In the genomic region with DNA sequence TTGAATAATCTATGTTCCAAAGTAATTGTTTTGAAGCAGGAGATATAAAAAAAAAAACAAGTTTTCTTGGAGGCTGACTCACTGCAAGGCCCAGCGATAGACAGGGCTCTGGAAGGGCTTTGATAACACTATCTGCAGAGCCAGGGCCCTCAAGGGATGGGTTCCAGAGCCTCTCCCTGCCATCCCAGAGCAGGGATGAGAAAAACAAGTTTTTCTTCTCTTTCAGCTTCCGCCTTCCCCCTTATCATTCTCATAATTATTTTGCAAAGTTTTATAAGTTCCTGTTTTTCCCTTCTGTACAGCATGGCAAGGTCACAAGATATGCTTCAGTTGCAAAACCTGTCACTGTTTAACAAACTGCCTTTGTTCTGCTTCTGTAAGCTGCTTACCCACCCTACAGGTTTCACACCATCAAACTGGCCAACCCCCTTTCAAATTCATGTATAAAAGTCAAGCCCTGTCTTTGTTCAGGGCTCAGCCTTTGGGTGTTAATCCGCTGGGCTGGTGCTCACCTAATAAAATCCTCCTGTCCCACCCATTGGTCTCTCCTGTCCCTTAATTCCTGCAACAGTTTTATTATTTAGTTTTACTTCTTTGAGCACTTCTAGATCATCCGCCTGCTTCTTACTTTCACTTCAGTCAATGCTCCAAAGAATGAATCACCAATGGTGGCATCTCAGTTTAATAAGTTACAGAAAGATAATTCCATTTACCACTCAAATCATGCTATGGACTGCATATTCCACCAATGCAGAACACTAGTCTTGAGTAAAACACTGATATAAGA, we compare ENCODE assay signal across 2 cellular contexts.
TF ChIP-seq lines count a peak whose summit lies in the region.

No MANE protein-coding gene starts in this region.

TF ChIP-seq in GM23338, 12 proteins besides CTCF, POLR2A, EP300 and RAD21 (continues in another document):
- no peak for TF ChIP-seq EZH2 (IDR thresholded peaks at IDR 0.05; ENCODE audit: low read depth, unreplicated experiment)
- TF ChIP-seq JUNB (IDR thresholded peaks at IDR 0.05; ENCODE audit: unreplicated experiment): no peak
- TF ChIP-seq, protein P1, sequence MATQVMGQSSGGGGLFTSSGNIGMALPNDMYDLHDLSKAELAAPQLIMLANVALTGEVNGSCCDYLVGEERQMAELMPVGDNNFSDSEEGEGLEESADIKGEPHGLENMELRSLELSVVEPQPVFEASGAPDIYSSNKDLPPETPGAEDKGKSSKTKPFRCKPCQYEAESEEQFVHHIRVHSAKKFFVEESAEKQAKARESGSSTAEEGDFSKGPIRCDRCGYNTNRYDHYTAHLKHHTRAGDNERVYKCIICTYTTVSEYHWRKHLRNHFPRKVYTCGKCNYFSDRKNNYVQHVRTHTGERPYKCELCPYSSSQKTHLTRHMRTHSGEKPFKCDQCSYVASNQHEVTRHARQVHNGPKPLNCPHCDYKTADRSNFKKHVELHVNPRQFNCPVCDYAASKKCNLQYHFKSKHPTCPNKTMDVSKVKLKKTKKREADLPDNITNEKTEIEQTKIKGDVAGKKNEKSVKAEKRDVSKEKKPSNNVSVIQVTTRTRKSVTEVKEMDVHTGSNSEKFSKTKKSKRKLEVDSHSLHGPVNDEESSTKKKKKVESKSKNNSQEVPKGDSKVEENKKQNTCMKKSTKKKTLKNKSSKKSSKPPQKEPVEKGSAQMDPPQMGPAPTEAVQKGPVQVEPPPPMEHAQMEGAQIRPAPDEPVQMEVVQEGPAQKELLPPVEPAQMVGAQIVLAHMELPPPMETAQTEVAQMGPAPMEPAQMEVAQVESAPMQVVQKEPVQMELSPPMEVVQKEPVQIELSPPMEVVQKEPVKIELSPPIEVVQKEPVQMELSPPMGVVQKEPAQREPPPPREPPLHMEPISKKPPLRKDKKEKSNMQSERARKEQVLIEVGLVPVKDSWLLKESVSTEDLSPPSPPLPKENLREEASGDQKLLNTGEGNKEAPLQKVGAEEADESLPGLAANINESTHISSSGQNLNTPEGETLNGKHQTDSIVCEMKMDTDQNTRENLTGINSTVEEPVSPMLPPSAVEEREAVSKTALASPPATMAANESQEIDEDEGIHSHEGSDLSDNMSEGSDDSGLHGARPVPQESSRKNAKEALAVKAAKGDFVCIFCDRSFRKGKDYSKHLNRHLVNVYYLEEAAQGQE (IDR thresholded peaks at IDR 0.05; ENCODE audit: unreplicated experiment): no peak
- no peak for TF ChIP-seq ZNF331 (CRISPR knock-in tag; IDR thresholded peaks at IDR 0.05; ENCODE audit: low read depth)
- TF ChIP-seq, protein P2, sequence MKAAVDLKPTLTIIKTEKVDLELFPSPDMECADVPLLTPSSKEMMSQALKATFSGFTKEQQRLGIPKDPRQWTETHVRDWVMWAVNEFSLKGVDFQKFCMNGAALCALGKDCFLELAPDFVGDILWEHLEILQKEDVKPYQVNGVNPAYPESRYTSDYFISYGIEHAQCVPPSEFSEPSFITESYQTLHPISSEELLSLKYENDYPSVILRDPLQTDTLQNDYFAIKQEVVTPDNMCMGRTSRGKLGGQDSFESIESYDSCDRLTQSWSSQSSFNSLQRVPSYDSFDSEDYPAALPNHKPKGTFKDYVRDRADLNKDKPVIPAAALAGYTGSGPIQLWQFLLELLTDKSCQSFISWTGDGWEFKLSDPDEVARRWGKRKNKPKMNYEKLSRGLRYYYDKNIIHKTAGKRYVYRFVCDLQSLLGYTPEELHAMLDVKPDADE (IDR thresholded peaks at IDR 0.05): no peak
- TF ChIP-seq STAT1 (IDR thresholded peaks at IDR 0.05; ENCODE audit: unreplicated experiment): no peak
- TF ChIP-seq NANOG (IDR thresholded peaks at IDR 0.05; ENCODE audit: borderline replicate concordance): no peak

TF ChIP-seq in K562, 482 proteins besides CTCF, POLR2A, EP300 and RAD21 (continues in another document):
- TF ChIP-seq ZBTB1 (CRISPR knock-in tag; IDR thresholded peaks at IDR 0.05; ENCODE audit: borderline replicate concordance, low read depth) (no peak), TGIF2 (CRISPR knock-in tag; IDR thresholded peaks at IDR 0.05) (no peak), ZKSCAN8 (CRISPR knock-in tag; IDR thresholded peaks at IDR 0.05) (peak; percentile 87), HCFC1 (IDR thresholded peaks at IDR 0.05; ENCODE audit: low read depth, low read length) (no peak), ARID1B (IDR thresholded peaks at IDR 0.05) (peak; percentile 99), DIDO1 (tag; IDR thresholded peaks at IDR 0.05; ENCODE audit: low read depth) (no peak), SIX5 (IDR thresholded peaks at IDR 0.05; ENCODE audit: borderline replicate concordance in 1 of 2, insufficient read depth in 1 of 2, low read depth in 1 of 2, low read length in 2 of 2) (no peak), ZBTB7A (IDR thresholded peaks at IDR 0.05; ENCODE audit: borderline replicate concordance, control insufficient read depth, low read depth, low read length) (no peak), GABPB2 (CRISPR knock-in tag; conservative IDR thresholded peaks at IDR 0.05) (no peak), ELF4 (CRISPR knock-in tag; IDR thresholded peaks at IDR 0.05) (peak; percentile 3; the same call in 1 of the 2 replicates), CXXC5 (CRISPR knock-in tag; IDR thresholded peaks at IDR 0.05) (peak; percentile 72), NFIX (CRISPR knock-in tag; IDR thresholded peaks at IDR 0.05; ENCODE audit: low read depth) (0 out of 2 replicates have a peak, but pooled peaks have one; percentile 3), ZNF212 (CRISPR knock-in tag; IDR thresholded peaks at IDR 0.05) (no peak)
- TF ChIP-seq, protein P3, sequence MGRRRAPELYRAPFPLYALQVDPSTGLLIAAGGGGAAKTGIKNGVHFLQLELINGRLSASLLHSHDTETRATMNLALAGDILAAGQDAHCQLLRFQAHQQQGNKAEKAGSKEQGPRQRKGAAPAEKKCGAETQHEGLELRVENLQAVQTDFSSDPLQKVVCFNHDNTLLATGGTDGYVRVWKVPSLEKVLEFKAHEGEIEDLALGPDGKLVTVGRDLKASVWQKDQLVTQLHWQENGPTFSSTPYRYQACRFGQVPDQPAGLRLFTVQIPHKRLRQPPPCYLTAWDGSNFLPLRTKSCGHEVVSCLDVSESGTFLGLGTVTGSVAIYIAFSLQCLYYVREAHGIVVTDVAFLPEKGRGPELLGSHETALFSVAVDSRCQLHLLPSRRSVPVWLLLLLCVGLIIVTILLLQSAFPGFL (CRISPR knock-in tag; IDR thresholded peaks at IDR 0.05): no peak
- TF ChIP-seq, protein P4, sequence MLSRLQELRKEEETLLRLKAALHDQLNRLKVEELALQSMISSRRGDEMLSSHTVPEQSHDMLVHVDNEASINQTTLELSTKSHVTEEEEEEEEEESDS (CRISPR knock-in tag; IDR thresholded peaks at IDR 0.05): no peak
- TF ChIP-seq, protein P5, sequence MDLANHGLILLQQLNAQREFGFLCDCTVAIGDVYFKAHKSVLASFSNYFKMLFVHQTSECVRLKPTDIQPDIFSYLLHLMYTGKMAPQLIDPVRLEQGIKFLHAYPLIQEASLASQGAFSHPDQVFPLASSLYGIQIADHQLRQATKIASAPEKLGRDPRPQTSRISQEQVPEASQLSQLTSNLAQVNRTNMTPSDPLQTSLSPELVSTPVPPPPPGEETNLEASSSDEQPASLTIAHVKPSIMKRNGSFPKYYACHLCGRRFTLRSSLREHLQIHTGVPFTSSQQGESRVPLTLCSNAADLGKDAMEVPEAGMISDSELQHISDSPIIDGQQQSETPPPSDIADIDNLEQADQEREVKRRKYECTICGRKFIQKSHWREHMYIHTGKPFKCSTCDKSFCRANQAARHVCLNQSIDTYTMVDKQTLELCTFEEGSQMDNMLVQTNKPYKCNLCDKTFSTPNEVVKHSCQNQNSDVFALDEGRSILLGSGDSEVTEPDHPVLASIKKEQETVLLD (IDR thresholded peaks at IDR 0.05): peak; percentile 44; the same call in 1 of the 2 replicates
- TF ChIP-seq, protein P6, sequence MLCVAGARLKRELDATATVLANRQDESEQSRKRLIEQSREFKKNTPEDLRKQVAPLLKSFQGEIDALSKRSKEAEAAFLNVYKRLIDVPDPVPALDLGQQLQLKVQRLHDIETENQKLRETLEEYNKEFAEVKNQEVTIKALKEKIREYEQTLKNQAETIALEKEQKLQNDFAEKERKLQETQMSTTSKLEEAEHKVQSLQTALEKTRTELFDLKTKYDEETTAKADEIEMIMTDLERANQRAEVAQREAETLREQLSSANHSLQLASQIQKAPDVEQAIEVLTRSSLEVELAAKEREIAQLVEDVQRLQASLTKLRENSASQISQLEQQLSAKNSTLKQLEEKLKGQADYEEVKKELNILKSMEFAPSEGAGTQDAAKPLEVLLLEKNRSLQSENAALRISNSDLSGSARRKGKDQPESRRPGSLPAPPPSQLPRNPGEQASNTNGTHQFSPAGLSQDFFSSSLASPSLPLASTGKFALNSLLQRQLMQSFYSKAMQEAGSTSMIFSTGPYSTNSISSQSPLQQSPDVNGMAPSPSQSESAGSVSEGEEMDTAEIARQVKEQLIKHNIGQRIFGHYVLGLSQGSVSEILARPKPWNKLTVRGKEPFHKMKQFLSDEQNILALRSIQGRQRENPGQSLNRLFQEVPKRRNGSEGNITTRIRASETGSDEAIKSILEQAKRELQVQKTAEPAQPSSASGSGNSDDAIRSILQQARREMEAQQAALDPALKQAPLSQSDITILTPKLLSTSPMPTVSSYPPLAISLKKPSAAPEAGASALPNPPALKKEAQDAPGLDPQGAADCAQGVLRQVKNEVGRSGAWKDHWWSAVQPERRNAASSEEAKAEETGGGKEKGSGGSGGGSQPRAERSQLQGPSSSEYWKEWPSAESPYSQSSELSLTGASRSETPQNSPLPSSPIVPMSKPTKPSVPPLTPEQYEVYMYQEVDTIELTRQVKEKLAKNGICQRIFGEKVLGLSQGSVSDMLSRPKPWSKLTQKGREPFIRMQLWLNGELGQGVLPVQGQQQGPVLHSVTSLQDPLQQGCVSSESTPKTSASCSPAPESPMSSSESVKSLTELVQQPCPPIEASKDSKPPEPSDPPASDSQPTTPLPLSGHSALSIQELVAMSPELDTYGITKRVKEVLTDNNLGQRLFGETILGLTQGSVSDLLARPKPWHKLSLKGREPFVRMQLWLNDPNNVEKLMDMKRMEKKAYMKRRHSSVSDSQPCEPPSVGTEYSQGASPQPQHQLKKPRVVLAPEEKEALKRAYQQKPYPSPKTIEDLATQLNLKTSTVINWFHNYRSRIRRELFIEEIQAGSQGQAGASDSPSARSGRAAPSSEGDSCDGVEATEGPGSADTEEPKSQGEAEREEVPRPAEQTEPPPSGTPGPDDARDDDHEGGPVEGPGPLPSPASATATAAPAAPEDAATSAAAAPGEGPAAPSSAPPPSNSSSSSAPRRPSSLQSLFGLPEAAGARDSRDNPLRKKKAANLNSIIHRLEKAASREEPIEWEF (CRISPR knock-in tag; IDR thresholded peaks at IDR 0.05): no peak
- TF ChIP-seq, protein P7, sequence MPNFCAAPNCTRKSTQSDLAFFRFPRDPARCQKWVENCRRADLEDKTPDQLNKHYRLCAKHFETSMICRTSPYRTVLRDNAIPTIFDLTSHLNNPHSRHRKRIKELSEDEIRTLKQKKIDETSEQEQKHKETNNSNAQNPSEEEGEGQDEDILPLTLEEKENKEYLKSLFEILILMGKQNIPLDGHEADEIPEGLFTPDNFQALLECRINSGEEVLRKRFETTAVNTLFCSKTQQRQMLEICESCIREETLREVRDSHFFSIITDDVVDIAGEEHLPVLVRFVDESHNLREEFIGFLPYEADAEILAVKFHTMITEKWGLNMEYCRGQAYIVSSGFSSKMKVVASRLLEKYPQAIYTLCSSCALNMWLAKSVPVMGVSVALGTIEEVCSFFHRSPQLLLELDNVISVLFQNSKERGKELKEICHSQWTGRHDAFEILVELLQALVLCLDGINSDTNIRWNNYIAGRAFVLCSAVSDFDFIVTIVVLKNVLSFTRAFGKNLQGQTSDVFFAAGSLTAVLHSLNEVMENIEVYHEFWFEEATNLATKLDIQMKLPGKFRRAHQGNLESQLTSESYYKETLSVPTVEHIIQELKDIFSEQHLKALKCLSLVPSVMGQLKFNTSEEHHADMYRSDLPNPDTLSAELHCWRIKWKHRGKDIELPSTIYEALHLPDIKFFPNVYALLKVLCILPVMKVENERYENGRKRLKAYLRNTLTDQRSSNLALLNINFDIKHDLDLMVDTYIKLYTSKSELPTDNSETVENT (CRISPR knock-in tag; IDR thresholded peaks at IDR 0.05): no peak
- TF ChIP-seq, protein P8, sequence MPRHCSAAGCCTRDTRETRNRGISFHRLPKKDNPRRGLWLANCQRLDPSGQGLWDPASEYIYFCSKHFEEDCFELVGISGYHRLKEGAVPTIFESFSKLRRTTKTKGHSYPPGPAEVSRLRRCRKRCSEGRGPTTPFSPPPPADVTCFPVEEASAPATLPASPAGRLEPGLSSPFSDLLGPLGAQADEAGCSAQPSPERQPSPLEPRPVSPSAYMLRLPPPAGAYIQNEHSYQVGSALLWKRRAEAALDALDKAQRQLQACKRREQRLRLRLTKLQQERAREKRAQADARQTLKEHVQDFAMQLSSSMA (CRISPR knock-in tag; IDR thresholded peaks at IDR 0.05): no peak
- TF ChIP-seq, protein P9, sequence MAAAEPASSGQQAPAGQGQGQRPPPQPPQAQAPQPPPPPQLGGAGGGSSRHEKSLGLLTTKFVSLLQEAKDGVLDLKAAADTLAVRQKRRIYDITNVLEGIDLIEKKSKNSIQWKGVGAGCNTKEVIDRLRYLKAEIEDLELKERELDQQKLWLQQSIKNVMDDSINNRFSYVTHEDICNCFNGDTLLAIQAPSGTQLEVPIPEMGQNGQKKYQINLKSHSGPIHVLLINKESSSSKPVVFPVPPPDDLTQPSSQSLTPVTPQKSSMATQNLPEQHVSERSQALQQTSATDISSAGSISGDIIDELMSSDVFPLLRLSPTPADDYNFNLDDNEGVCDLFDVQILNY (CRISPR knock-in tag; IDR thresholded peaks at IDR 0.05): no peak
- TF ChIP-seq, protein P10, sequence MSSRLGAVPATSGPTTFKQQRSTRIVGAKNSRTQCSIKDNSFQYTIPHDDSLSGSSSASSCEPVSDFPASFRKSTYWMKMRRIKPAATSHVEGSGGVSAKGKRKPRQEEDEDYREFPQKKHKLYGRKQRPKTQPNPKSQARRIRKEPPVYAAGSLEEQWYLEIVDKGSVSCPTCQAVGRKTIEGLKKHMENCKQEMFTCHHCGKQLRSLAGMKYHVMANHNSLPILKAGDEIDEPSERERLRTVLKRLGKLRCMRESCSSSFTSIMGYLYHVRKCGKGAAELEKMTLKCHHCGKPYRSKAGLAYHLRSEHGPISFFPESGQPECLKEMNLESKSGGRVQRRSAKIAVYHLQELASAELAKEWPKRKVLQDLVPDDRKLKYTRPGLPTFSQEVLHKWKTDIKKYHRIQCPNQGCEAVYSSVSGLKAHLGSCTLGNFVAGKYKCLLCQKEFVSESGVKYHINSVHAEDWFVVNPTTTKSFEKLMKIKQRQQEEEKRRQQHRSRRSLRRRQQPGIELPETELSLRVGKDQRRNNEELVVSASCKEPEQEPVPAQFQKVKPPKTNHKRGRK (tag; IDR thresholded peaks at IDR 0.05): no peak
- TF ChIP-seq, protein P11, sequence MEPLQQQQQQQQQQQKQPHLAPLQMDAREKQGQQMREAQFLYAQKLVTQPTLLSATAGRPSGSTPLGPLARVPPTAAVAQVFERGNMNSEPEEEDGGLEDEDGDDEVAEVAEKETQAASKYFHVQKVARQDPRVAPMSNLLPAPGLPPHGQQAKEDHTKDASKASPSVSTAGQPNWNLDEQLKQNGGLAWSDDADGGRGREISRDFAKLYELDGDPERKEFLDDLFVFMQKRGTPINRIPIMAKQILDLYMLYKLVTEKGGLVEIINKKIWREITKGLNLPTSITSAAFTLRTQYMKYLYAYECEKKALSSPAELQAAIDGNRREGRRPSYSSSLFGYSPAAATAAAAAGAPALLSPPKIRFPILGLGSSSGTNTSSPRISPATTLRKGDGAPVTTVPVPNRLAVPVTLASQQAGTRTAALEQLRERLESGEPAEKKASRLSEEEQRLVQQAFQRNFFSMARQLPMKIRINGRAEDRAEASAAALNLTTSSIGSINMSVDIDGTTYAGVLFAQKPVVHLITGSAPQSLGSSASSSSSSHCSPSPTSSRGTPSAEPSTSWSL (CRISPR knock-in tag; IDR thresholded peaks at IDR 0.05; ENCODE audit: borderline replicate concordance): no peak
